18 cellular contexts compared by ENCODE assay signal in the genomic region with DNA sequence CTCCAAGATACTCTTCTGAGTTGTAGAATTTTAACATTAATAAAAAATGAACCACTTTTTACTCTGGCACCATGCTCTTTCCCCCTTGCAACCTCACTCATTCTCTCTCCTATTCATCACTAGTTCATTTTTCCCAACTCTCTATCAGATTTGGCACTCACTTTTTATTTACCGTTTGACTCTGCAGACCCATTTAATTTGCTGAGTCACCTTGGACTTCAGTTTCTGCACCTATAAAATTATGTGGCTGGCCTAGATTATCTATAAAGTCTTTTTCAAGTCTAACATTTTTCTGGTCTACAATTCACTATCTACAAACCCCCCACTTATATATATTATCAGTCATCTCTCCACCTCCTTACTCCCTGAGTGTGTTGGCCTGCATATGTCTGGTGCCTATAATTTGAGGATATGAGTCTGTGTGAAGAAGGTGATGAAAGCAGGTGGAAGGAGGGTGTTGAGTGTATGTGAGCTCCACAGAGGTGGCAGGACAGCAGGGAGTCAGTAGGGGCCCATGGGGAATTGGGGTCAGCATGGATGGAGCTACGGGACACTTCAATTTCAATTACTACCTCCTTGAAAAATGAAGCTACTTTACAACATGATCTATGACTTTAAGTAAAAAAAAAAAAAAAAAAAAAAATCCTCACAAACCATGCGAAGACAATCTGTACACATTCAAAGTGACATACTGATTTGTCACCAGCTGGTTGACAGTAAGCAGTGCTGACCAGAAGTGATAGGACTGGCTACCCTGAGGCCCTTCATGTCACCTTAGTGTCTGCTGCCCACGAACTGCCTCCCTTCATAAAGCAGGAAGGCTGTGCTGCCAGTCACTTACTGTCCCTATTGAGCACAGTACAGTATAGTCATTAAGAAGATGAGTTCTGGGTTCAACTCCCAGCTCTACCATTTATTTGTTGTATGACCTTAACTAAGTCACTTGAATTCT.
DNase-seq lines count a peak whose midpoint lies in the region; ATAC-seq and TF ChIP-seq lines count a peak whose summit lies in the region.
"Had no signal": no experiment of that assay in that cellular context is flagged by ENCODE, and none has a peak within 500 bp of the region (broad histone marks: within the 10 kb centered on the region; RNA-seq: fewer than 3 reads in every experiment).

No MANE protein-coding gene starts in this region.

- no peaks in the 10 kb centered on the region for H4K20me1 ChIP-seq in PC-3 (ENCODE audit: low read length)
- H4K20me1 ChIP-seq: BLaER1 had no signal

- no peak overlapping the region for H2AFZ ChIP-seq in PC-3 (ENCODE audit: low read length)

- H3K36me3 Mint-ChIP-seq in T-cell: no peaks in the 10 kb centered on the region
- H3K36me3 Mint-ChIP-seq: CD8-positive, alpha-beta memory T cell had no signal

- H3K9me2 ChIP-seq in PC-3 (replicated peaks; ENCODE audit: low read length): no peaks in the 10 kb centered on the region

- H3K79me2 ChIP-seq in PC-3 (ENCODE audit: low read length): no peaks in the 10 kb centered on the region

- H3K27ac Mint-ChIP-seq in T-cell: no peak overlapping the region
- H3K27ac Mint-ChIP-seq: CD8-positive, alpha-beta memory T cell had no signal

- H3F3A ChIP-seq in PC-3 (ENCODE audit: low read length, unreplicated experiment): no peaks in the 10 kb centered on the region

- TF ChIP-seq CTCF in PC-3 (conservative IDR thresholded peaks at IDR 0.05; ENCODE audit: low read depth, low read length) (no peak), left ventricle myocardium inferior (IDR thresholded peaks at IDR 0.05; ENCODE audit: borderline replicate concordance) (no peak)

- H3K9me3 ChIP-seq in PC-3 (ENCODE audit: low read length): no peaks in the 10 kb centered on the region
- H3K9me3 ChIP-seq in left ventricle myocardium inferior (replicated peaks): no peaks in the 10 kb centered on the region
- H3K9me3 ChIP-seq: BLaER1, SJSA1 had no signal

- BruUV-seq in PC-3 (replicated peaks; lab: Mats Ljungman, UMichigan): no TSS peak

- H3K4me1 ChIP-seq in PC-3 (ENCODE audit: insufficient read depth, low read length) (peaks cover 29% of the 10 kb centered on the region), left ventricle myocardium inferior (peaks cover 32% of the 10 kb centered on the region)
- H3K4me1 ChIP-seq: BLaER1, SJSA1 had no signal

- no peaks in the 10 kb centered on the region for H3K27me3 ChIP-seq in PC-3 (ENCODE audit: low read length)
- H3K27me3 ChIP-seq in left ventricle myocardium inferior (ENCODE audit: low read depth): no peaks in the 10 kb centered on the region
- H3K27me3 ChIP-seq: BLaER1, SJSA1 had no signal

- DNase-seq in DMS53 (lab: John Stamatoyannopoulos, UW): peak; percentile 16
- no peak for DNase-seq in DMS53 treated with DMSO at 0.1 percent for 48 hours (lab: John Stamatoyannopoulos, UW; ENCODE audit: unreplicated experiment)
- peak; percentile 89 for DNase-seq in PC-3
- no peak for DNase-seq in left ventricle myocardium inferior
- DNase-seq in retina: peak; percentile 30
- DNase-seq in T-cell: no peak
- DNase-seq: CD8-positive, alpha-beta memory T cell; Kasumi-1; NCI-H187; NCI-H446 treated with DMSO at 0.1 percent for 48 hours; NCI-H748 treated with DMSO at 0.1 percent for 48 hours; OCI-M1 had no signal

- H3K4me1 Mint-ChIP-seq in T-cell: no peaks in the 10 kb centered on the region
- H3K4me1 Mint-ChIP-seq: CD8-positive, alpha-beta memory T cell had no signal

- CTCF ChIA-PET in PC-3 (lab: Charles Lee) (interaction anchor here (0.5 kb wide), 1 partner anchor 38 kb away, joined by 9 read pairs; no protein-coding TSS in a partner anchor), T-cell (lab: Charles Lee) (no interaction called here)

- no peak overlapping the region for H3K9ac ChIP-seq in PC-3 (ENCODE audit: low read length)
- H3K9ac ChIP-seq: BLaER1 had no signal

- H3K27ac ChIP-seq in PC-3 (ENCODE audit: low read length): peak overlapping the region; percentile 69
- H3K27ac ChIP-seq in left ventricle myocardium inferior (replicated peaks): peak overlapping the region; percentile 58
- H3K27ac ChIP-seq: 22Rv1, BLaER1, RWPE1, SJSA1 had no signal

- intact Hi-C loops in PC-3 (cut with micrococcal nuclease) (loop anchor here (1.0 kb wide), 1 partner anchor 108 kb away; no protein-coding TSS in a partner anchor), left ventricle myocardium inferior (cut with micrococcal nuclease) (no loop called here)

- H3K9me3 Mint-ChIP-seq in T-cell: peaks cover 2 to 11% (median 4%) of the 10 kb centered on the region in 3 donors

- H3K4me3 Mint-ChIP-seq in T-cell: no peak overlapping the region
- H3K4me3 Mint-ChIP-seq: CD8-positive, alpha-beta memory T cell had no signal

- ATAC-seq in PC-3 (peak; percentile 84), HG03039 (IDR thresholded peaks at IDR 0.05; ENCODE audit: unreplicated experiment) (no peak), T-cell (replicated peaks in 1 of 4) (no peak), HG02571 (IDR thresholded peaks at IDR 0.05; ENCODE audit: unreplicated experiment) (no peak)

- H3K27me3 Mint-ChIP-seq in T-cell: no peaks in the 10 kb centered on the region

- H3K36me3 ChIP-seq in PC-3 (ENCODE audit: low read depth, low read length) (no peaks in the 10 kb centered on the region), left ventricle myocardium inferior (no peaks in the 10 kb centered on the region)
- H3K36me3 ChIP-seq: BLaER1, SJSA1 had no signal

- H3K4me2 ChIP-seq in PC-3 (ENCODE audit: low read length): peak overlapping the region; percentile 65
- H3K4me2 ChIP-seq: BLaER1 had no signal

- H3K4me3 ChIP-seq in PC-3 (ENCODE audit: low read length) (no peak overlapping the region), left ventricle myocardium inferior (no peak overlapping the region)
- H3K4me3 ChIP-seq: BLaER1, SJSA1 had no signal

- POLR2A ChIA-PET in PC-3 (lab: Charles Lee; ENCODE audit: unreplicated experiment) (interaction anchor here (0.5 to 0.7 kb wide), 3 partner anchors 18 to 356 kb away, joined by 3 to 11 read pairs (median 4); no protein-coding TSS in a partner anchor), T-cell (lab: Charles Lee) (no interaction called here)

Comparison
In these comparisons a context has a peak if more than half of its experiments do, and no peak if none do; other contexts are left out.
1. DNase-seq: peak in DMS53 (single experiment), PC-3 (single experiment) and retina (single experiment); none in DMS53 treated with DMSO at 0.1 percent for 48 hours (single experiment), left ventricle myocardium inferior (single experiment) and T-cell (0 of 34).